7 cellular contexts compared by ENCODE assay signal in the genomic region with DNA sequence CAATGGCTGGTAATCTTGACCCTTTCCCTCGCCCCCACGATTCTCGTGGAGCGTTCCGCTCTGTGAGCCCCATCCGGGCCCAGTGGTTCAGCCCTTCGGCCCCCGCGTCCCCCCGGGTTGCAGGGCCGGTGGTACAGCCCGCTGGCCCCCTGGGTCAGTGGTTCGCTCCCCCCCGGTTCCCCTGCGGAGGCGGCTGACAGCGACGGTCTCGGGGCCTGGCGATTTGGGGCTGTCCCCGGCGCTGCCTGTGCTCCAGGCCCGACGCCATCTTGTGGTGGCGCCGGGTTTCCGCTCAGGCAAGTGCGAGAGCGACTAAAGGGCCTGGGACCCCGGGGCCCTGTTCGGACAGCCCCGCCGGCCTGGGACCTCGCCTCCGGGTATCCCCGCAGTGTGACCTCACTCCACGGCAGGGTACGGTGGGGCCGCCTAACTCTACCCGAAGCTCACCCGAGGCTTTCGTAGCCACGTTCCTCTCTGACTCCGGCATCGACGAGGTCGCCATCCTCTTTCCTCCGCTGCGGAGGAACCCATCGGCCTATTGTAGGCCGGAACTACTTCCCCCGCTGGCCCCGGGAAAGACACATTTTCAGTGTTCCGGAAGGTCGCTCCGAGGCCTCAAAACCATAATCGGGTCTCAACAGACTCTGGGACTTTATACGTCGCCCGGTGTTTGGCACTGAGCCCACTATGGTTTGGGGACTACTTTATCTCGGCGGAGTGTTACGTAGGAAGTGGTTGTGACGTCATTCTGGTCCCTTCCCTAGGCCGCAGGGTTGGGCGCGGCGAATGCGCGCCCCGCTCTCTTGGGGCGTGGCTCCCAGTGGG. TPM values are rescaled to one million over a fixed set of nuclear protein-coding genes. Genes with fewer than 3 reads are reported as not detected.
DNase-seq lines count a peak whose midpoint lies in the region; ATAC-seq, FAIRE-seq and TF ChIP-seq lines count a peak whose summit lies in the region.

A gene with protein sequence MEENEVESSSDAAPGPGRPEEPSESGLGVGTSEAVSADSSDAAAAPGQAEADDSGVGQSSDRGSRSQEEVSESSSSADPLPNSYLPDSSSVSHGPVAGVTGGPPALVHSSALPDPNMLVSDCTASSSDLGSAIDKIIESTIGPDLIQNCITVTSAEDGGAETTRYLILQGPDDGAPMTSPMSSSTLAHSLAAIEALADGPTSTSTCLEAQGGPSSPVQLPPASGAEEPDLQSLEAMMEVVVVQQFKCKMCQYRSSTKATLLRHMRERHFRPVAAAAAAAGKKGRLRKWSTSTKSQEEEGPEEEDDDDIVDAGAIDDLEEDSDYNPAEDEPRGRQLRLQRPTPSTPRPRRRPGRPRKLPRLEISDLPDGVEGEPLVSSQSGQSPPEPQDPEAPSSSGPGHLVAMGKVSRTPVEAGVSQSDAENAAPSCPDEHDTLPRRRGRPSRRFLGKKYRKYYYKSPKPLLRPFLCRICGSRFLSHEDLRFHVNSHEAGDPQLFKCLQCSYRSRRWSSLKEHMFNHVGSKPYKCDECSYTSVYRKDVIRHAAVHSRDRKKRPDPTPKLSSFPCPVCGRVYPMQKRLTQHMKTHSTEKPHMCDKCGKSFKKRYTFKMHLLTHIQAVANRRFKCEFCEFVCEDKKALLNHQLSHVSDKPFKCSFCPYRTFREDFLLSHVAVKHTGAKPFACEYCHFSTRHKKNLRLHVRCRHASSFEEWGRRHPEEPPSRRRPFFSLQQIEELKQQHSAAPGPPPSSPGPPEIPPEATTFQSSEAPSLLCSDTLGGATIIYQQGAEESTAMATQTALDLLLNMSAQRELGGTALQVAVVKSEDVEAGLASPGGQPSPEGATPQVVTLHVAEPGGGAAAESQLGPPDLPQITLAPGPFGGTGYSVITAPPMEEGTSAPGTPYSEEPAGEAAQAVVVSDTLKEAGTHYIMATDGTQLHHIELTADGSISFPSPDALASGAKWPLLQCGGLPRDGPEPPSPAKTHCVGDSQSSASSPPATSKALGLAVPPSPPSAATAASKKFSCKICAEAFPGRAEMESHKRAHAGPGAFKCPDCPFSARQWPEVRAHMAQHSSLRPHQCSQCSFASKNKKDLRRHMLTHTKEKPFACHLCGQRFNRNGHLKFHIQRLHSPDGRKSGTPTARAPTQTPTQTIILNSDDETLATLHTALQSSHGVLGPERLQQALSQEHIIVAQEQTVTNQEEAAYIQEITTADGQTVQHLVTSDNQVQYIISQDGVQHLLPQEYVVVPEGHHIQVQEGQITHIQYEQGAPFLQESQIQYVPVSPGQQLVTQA (N-terminal part only) (minus strand): TSS at position 529 of the 825 bp plus-strand sequence. CDS start 793 bp downstream, outside the sequence.

- H3K4me3 ChIP-seq in astrocyte of the cerebellum (ENCODE audit: low read depth, low read length): peak within 1 kb of the TSS; percentile 94

- TF ChIP-seq CTCF in astrocyte of the cerebellum (IDR thresholded peaks at IDR 0.05; ENCODE audit: low read depth, low read length, missing control alignments): no peak

- in situ Hi-C loops in astrocyte of the cerebellum (cut with HindIII; ENCODE audit: low sequenced_read_pairs): no loop called here

- FAIRE-seq in GM18507 (lab: Jason Lieb, UNC): no peak

- ATAC-seq in HG02981 (IDR thresholded peaks at IDR 0.05; ENCODE audit: unreplicated experiment): peak; percentile 72

- peak; percentile 96 for DNase-seq in GM18507 (ENCODE audit: extremely low spot score, insufficient read length, low read depth)
- peak; percentile 80 for DNase-seq in NCI-H2029 treated with DMSO at 0.1 percent for 48 hours (lab: John Stamatoyannopoulos, UW)
- peak; percentile 92 for DNase-seq in T-helper 9 cell
- DNase-seq in astrocyte of the cerebellum (ENCODE audit: low read depth): peak; percentile 91
- DNase-seq in hepatic stellate cell (ENCODE audit: low spot score): peak; percentile 98
- peak; percentile 75 for DNase-seq in renal cortical epithelial cell (ENCODE audit: low read depth)

RNA-seq across cellular contexts. Expression of the gene that starts here (rescaled TPM):
- total RNA-seq in renal cortical epithelial cell: 11.1 and 16.1 TPM in 2 replicates

Comparison
In these comparisons a context has a peak if more than half of its experiments do, and no peak if none do; other contexts are left out.
1. Peak in every context shown above with its lines: DNase-seq, ATAC-seq and H3K4me3 ChIP-seq.